Comparison of ENCODE assay signal across 1 cellular context in genomic region chr17:36486204-36487194, GRCh38.
TF ChIP-seq lines count a peak whose summit lies in the region.

Gene ZNHIT3 (plus strand): TSS chr17:36486681. CDS start chr17:36486700, 19 bp downstream.

TF ChIP-seq in HepG2, 621 proteins besides CTCF, POLR2A, EP300 and RAD21 (continued from another document and continues in another):
- TF ChIP-seq ZBTB40 (IDR thresholded peaks at IDR 0.05), result no peak
- TF ChIP-seq ZBTB40 (CRISPR knock-in tag; IDR thresholded peaks at IDR 0.05), result peak; percentile 27; the same call in 1 of the 2 replicates
- no peak for TF ChIP-seq ZFYVE20 (CRISPR knock-in tag; IDR thresholded peaks at IDR 0.05; ENCODE audit: borderline replicate concordance, low read depth)
- TF ChIP-seq ZNF44 (CRISPR knock-in tag; IDR thresholded peaks at IDR 0.05), result peak; percentile 94
- no peak for TF ChIP-seq MZF1 (CRISPR knock-in tag; IDR thresholded peaks at IDR 0.05; ENCODE audit: borderline replicate concordance)
- peak; percentile 30; the same call in 1 of the 2 replicates for TF ChIP-seq ZSCAN21 (CRISPR knock-in tag; IDR thresholded peaks at IDR 0.05; ENCODE audit: borderline replicate concordance)
- no peak for TF ChIP-seq ZNF572 (CRISPR knock-in tag; IDR thresholded peaks at IDR 0.05)
- peak; percentile 85 for TF ChIP-seq TGIF2 (CRISPR knock-in tag; IDR thresholded peaks at IDR 0.05)
- TF ChIP-seq ZBTB20 (CRISPR knock-in tag; IDR thresholded peaks at IDR 0.05; ENCODE audit: borderline replicate concordance, low read depth), result no peak; the same call in 1 of the 2 replicates
- TF ChIP-seq ZFY (CRISPR knock-in tag; IDR thresholded peaks at IDR 0.05), result peak; percentile 82
- TF ChIP-seq PHF20 (CRISPR knock-in tag; IDR thresholded peaks at IDR 0.05), result peak; percentile 91
- peak; percentile 37; the same call in 1 of the 2 replicates for TF ChIP-seq MED1 (CRISPR knock-in tag; IDR thresholded peaks at IDR 0.05)
- no peak for TF ChIP-seq JUND (CRISPR knock-in tag; IDR thresholded peaks at IDR 0.05)
- TF ChIP-seq THAP8 (CRISPR knock-in tag; IDR thresholded peaks at IDR 0.05; ENCODE audit: borderline replicate concordance), result peak; percentile 41; the same call in 1 of the 2 replicates
- TF ChIP-seq ZNF552 (CRISPR knock-in tag; IDR thresholded peaks at IDR 0.05; ENCODE audit: borderline replicate concordance), result peak; percentile 76
- TF ChIP-seq SOX13 (IDR thresholded peaks at IDR 0.05), result no peak
- peak in 1 of 2 experiments; percentile 35; a peak in 2 of 4 replicates for TF ChIP-seq SOX13 (CRISPR knock-in tag; conservative IDR thresholded peaks at IDR 0.05 in 1 of 2, IDR thresholded peaks at IDR 0.05 in 1 of 2)
- TF ChIP-seq ELF3 (CRISPR knock-in tag; IDR thresholded peaks at IDR 0.05), result peak; percentile 86
- TF ChIP-seq KIAA2018 (CRISPR knock-in tag; IDR thresholded peaks at IDR 0.05; ENCODE audit: borderline replicate concordance), result no peak
- TF ChIP-seq NBN (conservative IDR thresholded peaks at IDR 0.05), result no peak
- peak; percentile 58; the same call in 1 of the 2 replicates for TF ChIP-seq CBFB (CRISPR knock-in tag; IDR thresholded peaks at IDR 0.05)
- no peak for TF ChIP-seq GPN1 (CRISPR knock-in tag; IDR thresholded peaks at IDR 0.05; ENCODE audit: borderline replicate concordance)
- TF ChIP-seq ZBTB2 (CRISPR knock-in tag; IDR thresholded peaks at IDR 0.05; ENCODE audit: low read depth), result no peak
- peak; percentile 48; the same call in 1 of the 2 replicates for TF ChIP-seq HDAC1 (CRISPR knock-in tag; IDR thresholded peaks at IDR 0.05)
- TF ChIP-seq ZBTB14 (CRISPR knock-in tag; IDR thresholded peaks at IDR 0.05), result peak; percentile 67; the same call in 1 of the 2 replicates
- TF ChIP-seq NFIC (IDR thresholded peaks at IDR 0.05; ENCODE audit: low read length), result no peak
- peak; percentile 76 for TF ChIP-seq ZNF12 (CRISPR knock-in tag; IDR thresholded peaks at IDR 0.05)
- no peak for TF ChIP-seq ZNF619 (CRISPR knock-in tag; IDR thresholded peaks at IDR 0.05)
- TF ChIP-seq ZNF331 (CRISPR knock-in tag; IDR thresholded peaks at IDR 0.05), result peak; percentile 73
- peak; percentile 46; the same call in 1 of the 2 replicates for TF ChIP-seq SOX5 (CRISPR knock-in tag; IDR thresholded peaks at IDR 0.05; ENCODE audit: borderline replicate concordance)
- TF ChIP-seq MXD4 (CRISPR knock-in tag; IDR thresholded peaks at IDR 0.05), result peak; percentile 87; the same call in 1 of the 2 replicates
- no peak for TF ChIP-seq RAD51 (IDR thresholded peaks at IDR 0.05; ENCODE audit: borderline replicate concordance)
- no peak for TF ChIP-seq TEF (CRISPR knock-in tag; IDR thresholded peaks at IDR 0.05)
- TF ChIP-seq ZNF136 (CRISPR knock-in tag; IDR thresholded peaks at IDR 0.05; ENCODE audit: low read depth), result 0 out of 2 replicates have a peak, but pooled peaks have one; percentile 69
- peak; percentile 52; the same call in 1 of the 2 replicates for TF ChIP-seq ZNF607 (CRISPR knock-in tag; IDR thresholded peaks at IDR 0.05; ENCODE audit: borderline replicate concordance)
- peak; percentile 87; the same call in 1 of the 2 replicates for TF ChIP-seq SMAD9 (CRISPR knock-in tag; IDR thresholded peaks at IDR 0.05)
- TF ChIP-seq ZNF781 (CRISPR knock-in tag; IDR thresholded peaks at IDR 0.05; ENCODE audit: borderline replicate concordance, not compliant biosample characterization), result peak; percentile 68
- 0 out of 2 replicates have a peak, but pooled peaks have one; percentile 41 for TF ChIP-seq NCOA2 (CRISPR knock-in tag; IDR thresholded peaks at IDR 0.05)
- no peak for TF ChIP-seq PRMT3 (CRISPR knock-in tag; IDR thresholded peaks at IDR 0.05; ENCODE audit: borderline replicate concordance, low read depth)
- TF ChIP-seq MIER3 (CRISPR knock-in tag; IDR thresholded peaks at IDR 0.05; ENCODE audit: borderline replicate concordance), result peak; percentile 74; the same call in 1 of the 2 replicates
- no peak; the same call in 1 of the 2 replicates for TF ChIP-seq ZNF772 (CRISPR knock-in tag; IDR thresholded peaks at IDR 0.05)
- 0 out of 2 replicates have a peak, but pooled peaks have one; percentile 28 for TF ChIP-seq ZNF576 (CRISPR knock-in tag; IDR thresholded peaks at IDR 0.05)
